In the genomic region with DNA sequence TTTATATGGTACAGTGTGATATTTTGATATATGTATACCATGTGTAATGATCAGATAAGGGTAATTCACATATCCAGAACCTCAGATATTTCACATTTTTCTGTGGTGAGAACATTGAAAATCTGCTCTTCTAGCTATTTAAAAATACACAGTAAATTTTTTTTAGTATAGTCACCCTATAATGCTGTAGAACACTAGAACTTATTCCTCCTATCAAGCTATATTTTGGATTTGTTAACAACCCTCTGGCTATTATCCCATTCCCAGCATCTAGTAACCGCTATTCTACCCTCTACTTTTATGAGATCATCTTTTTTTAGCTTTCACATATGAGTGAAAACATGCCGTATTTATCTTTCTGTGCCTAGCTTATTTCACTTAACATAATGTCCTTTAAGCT, we compare ENCODE assay signal across 15 cellular contexts.
"Had no signal": no experiment of that assay in that cellular context is flagged by ENCODE, and none has a peak within 500 bp of the region (broad histone marks: within the 10 kb centered on the region; RNA-seq: fewer than 3 reads in every experiment).

No MANE protein-coding gene starts in this region.

- H3K27me3 Mint-ChIP-seq: progenitor cell of endocrine pancreas had no signal

- H3K27ac Mint-ChIP-seq: activated CD4-positive, alpha-beta T cell treated with anti-CD3 and anti-CD28 coated beads, Interleukin-2, amount 10 ng/mL, durations not matched to agents 7 days and 5 days; activated naive CD8-positive, alpha-beta T cell treated with anti-CD3 and anti-CD28 coated beads, Interleukin-2, amount 10 ng/mL, durations not matched to agents 7 days and 5 days; activated T-helper 1 cell treated with anti-CD3 and anti-CD28 coated beads, Interleukin-12 subunit alpha, Interleukin-12 subunit beta, Interleukin-2, Interleukin-4 antibody, amounts not matched to agents 30 ng/mL and 10 ng/mL and 1 ng/mL, durations not matched to agents 14 hours and 24 hours and 36 hours; nephron; progenitor cell of endocrine pancreas had no signal

- H3K36me3 Mint-ChIP-seq: activated naive CD8-positive, alpha-beta T cell treated with anti-CD3 and anti-CD28 coated beads, Interleukin-2, amount 10 ng/mL, durations not matched to agents 7 days and 5 days had no signal

- H3K4me3 ChIP-seq: right atrium auricular region, tibial artery had no signal

- H3K4me3 Mint-ChIP-seq: activated CD4-positive, alpha-beta T cell treated with anti-CD3 and anti-CD28 coated beads, Interleukin-2, amount 10 ng/mL, durations not matched to agents 7 days and 5 days; activated naive CD8-positive, alpha-beta T cell treated with anti-CD3 and anti-CD28 coated beads, Interleukin-2, amount 10 ng/mL, durations not matched to agents 7 days and 5 days; activated T-helper 1 cell treated with anti-CD3 and anti-CD28 coated beads, Interleukin-12 subunit alpha, Interleukin-12 subunit beta, Interleukin-2, Interleukin-4 antibody, amounts not matched to agents 30 ng/mL and 10 ng/mL and 1 ng/mL, durations not matched to agents 14 hours and 24 hours and 36 hours; nephron had no signal

- DNase-seq: activated CD4-positive, alpha-beta T cell treated with anti-CD3 and anti-CD28 coated beads, Interleukin-2, amount 10 ng/mL, durations not matched to agents 7 days and 5 days; activated naive CD4-positive, alpha-beta T cell; activated naive CD8-positive, alpha-beta T cell treated with anti-CD3 and anti-CD28 coated beads, Interleukin-2, amount 10 ng/mL, durations not matched to agents 7 days and 5 days; aorta; erythroblast; hypothalamus; occipital lobe; small intestine; stimulated activated CD4-positive, alpha-beta T cell treated with anti-CD3 and anti-CD28 coated beads, Interleukin-4, amount 100 ng/mL, for 24 hours; stimulated activated naive CD4-positive, alpha-beta T cell; tibial artery had no signal

- H3K27me3 ChIP-seq: right atrium auricular region, tibial artery had no signal

- H3K4me1 Mint-ChIP-seq: activated CD4-positive, alpha-beta T cell treated with anti-CD3 and anti-CD28 coated beads, Interleukin-2, amount 10 ng/mL, durations not matched to agents 7 days and 5 days; activated naive CD8-positive, alpha-beta T cell treated with anti-CD3 and anti-CD28 coated beads, Interleukin-2, amount 10 ng/mL, durations not matched to agents 7 days and 5 days; nephron had no signal

- H3K27ac ChIP-seq: right atrium auricular region, tibial artery had no signal

- H3K36me3 ChIP-seq: right atrium auricular region, tibial artery had no signal

- H3K4me1 ChIP-seq: right atrium auricular region, tibial artery had no signal

- H3K9me3 Mint-ChIP-seq: activated CD4-positive, alpha-beta T cell treated with anti-CD3 and anti-CD28 coated beads, Interleukin-2, amount 10 ng/mL, durations not matched to agents 7 days and 5 days; activated naive CD8-positive, alpha-beta T cell treated with anti-CD3 and anti-CD28 coated beads, Interleukin-2, amount 10 ng/mL, durations not matched to agents 7 days and 5 days; activated T-helper 1 cell treated with anti-CD3 and anti-CD28 coated beads, Interleukin-12 subunit alpha, Interleukin-12 subunit beta, Interleukin-2, Interleukin-4 antibody, amounts not matched to agents 30 ng/mL and 10 ng/mL and 1 ng/mL, durations not matched to agents 14 hours and 24 hours and 36 hours; nephron had no signal
